Comparison of ENCODE assay signal across 19 cellular contexts in the genomic region with DNA sequence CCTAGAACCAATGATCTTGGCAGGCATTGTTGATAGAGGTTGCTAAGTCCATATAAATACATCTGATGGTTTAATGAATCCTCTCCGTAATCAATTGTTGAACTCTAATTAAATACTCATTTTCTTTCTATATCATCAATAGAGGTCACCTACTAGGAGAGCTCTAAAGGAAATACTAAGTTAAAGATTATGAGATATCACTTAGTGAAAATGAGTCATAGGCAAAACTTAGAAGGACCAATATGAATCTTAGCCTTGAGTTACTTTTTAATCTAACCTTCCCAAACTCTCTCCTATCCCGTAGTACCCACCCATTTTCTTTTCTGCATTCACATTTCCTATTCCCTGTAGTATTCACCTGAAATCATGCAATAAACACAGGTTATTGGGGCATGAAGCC. TPM values are rescaled to one million over a fixed set of nuclear protein-coding genes. Genes with fewer than 3 reads are reported as not detected.
DNase-seq lines count a peak whose midpoint lies in the region; ATAC-seq, FAIRE-seq and TF ChIP-seq lines count a peak whose summit lies in the region.
"Had no signal": no experiment of that assay in that cellular context is flagged by ENCODE, and none has a peak within 500 bp of the region (broad histone marks: within the 10 kb centered on the region; RNA-seq: fewer than 3 reads in every experiment).

No MANE protein-coding gene starts in this region.

- no peak for TF ChIP-seq EP300 in A549 (IDR thresholded peaks at IDR 0.05)

- intact Hi-C loops in vagina (cut with DNase I): no loop called here

- H2AFZ ChIP-seq in GM23338: no peak overlapping the region

- WGBS in A549 (ENCODE audit: missing lambda C conversion rate): 31% methylated on average over 2 of the region's 2 CpGs

- no peaks in the 10 kb centered on the region for H3F3A ChIP-seq in GM23338 (replicated peaks; ENCODE audit: low read depth)

- POLR2A ChIA-PET in A549 (lab: Yijun Ruan, JAX): no interaction called here

- FAIRE-seq in A549 (lab: Jason Lieb, UNC): no peak
- FAIRE-seq: HepG2, HTR-8/SVneo had no signal

- TF ChIP-seq POLR2A in A549 (IDR thresholded peaks at IDR 0.05; ENCODE audit: low read length): no peak
- no peak for TF ChIP-seq POLR2A in vagina (IDR thresholded peaks at IDR 0.05)

- H3K79me2 ChIP-seq in GM23338 (replicated peaks; ENCODE audit: insufficient read depth): no peaks in the 10 kb centered on the region

- H3K4me1 ChIP-seq in A549 (no peaks in the 10 kb centered on the region), GM23338 (ENCODE audit: insufficient read depth) (peaks cover 64% of the 10 kb centered on the region), vagina (no peaks in the 10 kb centered on the region)

- no peaks in the 10 kb centered on the region for H4K20me1 ChIP-seq in GM23338 (replicated peaks; ENCODE audit: insufficient read depth)

- H3K27me3 ChIP-seq in GM23338 (ENCODE audit: insufficient read depth) (peaks cover 72% of the 10 kb centered on the region), vagina (no peaks in the 10 kb centered on the region)

- no peak overlapping the region for H3K4me3 ChIP-seq in A549
- no peak overlapping the region for H3K4me3 ChIP-seq in GM23338
- no peak overlapping the region for H3K4me3 ChIP-seq in vagina

- no peak overlapping the region; the same call in 1 of the 2 replicates for H3K27ac Mint-ChIP-seq in GM23338
- H3K27ac Mint-ChIP-seq: B cell; CD4-positive, alpha-beta T cell had no signal

- ATAC-seq in A549: no peak
- ATAC-seq in GM18870 (IDR thresholded peaks at IDR 0.05; ENCODE audit: unreplicated experiment): peak; percentile 63
- no peak for ATAC-seq in GM23338
- ATAC-seq in HG03432 (IDR thresholded peaks at IDR 0.05; ENCODE audit: unreplicated experiment): peak; percentile 46
- ATAC-seq: HepG2 had no signal

- H3K9me3 Mint-ChIP-seq in GM23338: no peaks in the 10 kb centered on the region
- H3K9me3 Mint-ChIP-seq: CD4-positive, alpha-beta T cell; H9 had no signal

- no peaks in the 10 kb centered on the region for H3K9me2 ChIP-seq in GM23338 (ENCODE audit: insufficient read depth)

- TF ChIP-seq RAD21 in A549 (conservative IDR thresholded peaks at IDR 0.05 in 1 of 2, IDR thresholded peaks at IDR 0.05 in 1 of 2): no peak

- peak overlapping the region; percentile 23; the same call in 1 of the 3 replicates for H3K4me3 Mint-ChIP-seq in GM23338
- H3K4me3 Mint-ChIP-seq: B cell; CD4-positive, alpha-beta T cell; H9 had no signal

- peaks cover 51% of the 10 kb centered on the region for H3K27me3 Mint-ChIP-seq in GM23338 (ENCODE audit: insufficient read depth, low read depth, poor library complexity)

- no peak for DNase-seq in A549 (ENCODE audit: low read depth in 1 of 2, low spot score in 1 of 2)
- DNase-seq in GM23338 (ENCODE audit: low spot score): no peak
- DNase-seq in MV-4-11 (lab: John Stamatoyannopoulos, UW): no peak
- no peak for DNase-seq in SIG-M5 (lab: John Stamatoyannopoulos, UW)
- DNase-seq in ureter (ENCODE audit: low spot score): no peak
- no peak for DNase-seq in vagina (ENCODE audit: extremely low spot score in 2 of 2)
- DNase-seq: C1 segment of cervical spinal cord; Calu3; CD4-positive, alpha-beta T cell; DMS 273 treated with DMSO at 0.1 percent for 48 hours; GF-D8; GOT3; H9 had no signal

- CTCF ChIA-PET in A549 (lab: Yijun Ruan, JAX): interaction anchor here (0.6 kb wide), 1 partner anchor 201 kb away, joined by 3 read pairs; no protein-coding TSS in a partner anchor

- no peak for TF ChIP-seq CTCF in A549 (IDR thresholded peaks at IDR 0.05)
- no peak for TF ChIP-seq CTCF in GM23338 (conservative IDR thresholded peaks at IDR 0.05; ENCODE audit: low read depth in 2 of 2)
- TF ChIP-seq CTCF in vagina (IDR thresholded peaks at IDR 0.05): no peak

- H3K36me3 ChIP-seq in GM23338 (ENCODE audit: insufficient read depth): no peaks in the 10 kb centered on the region
- no peaks in the 10 kb centered on the region for H3K36me3 ChIP-seq in vagina

- no peaks in the 10 kb centered on the region for H3K36me3 Mint-ChIP-seq in GM23338 (ENCODE audit: low read depth)

- H3K4me2 ChIP-seq in A549 (no peak overlapping the region), GM23338 (peak overlapping the region; percentile 88; the same call in 1 of the 2 replicates)
- H3K4me2 ChIP-seq: KMS-11 had no signal

- no peak overlapping the region for H3K27ac ChIP-seq in A549
- no peak overlapping the region for H3K27ac ChIP-seq in GM23338 (ENCODE audit: low read depth)
- H3K27ac ChIP-seq in vagina: no peak overlapping the region
- H3K27ac ChIP-seq: KMS-11 had no signal

- H3K9me3 ChIP-seq in A549: no peaks in the 10 kb centered on the region
- H3K9me3 ChIP-seq in vagina: no peaks in the 10 kb centered on the region

- peaks cover 73% of the 10 kb centered on the region for H3K4me1 Mint-ChIP-seq in GM23338

TF ChIP-seq in A549, 52 proteins besides CTCF, POLR2A, EP300 and RAD21:
- TF ChIP-seq, protein P1, sequence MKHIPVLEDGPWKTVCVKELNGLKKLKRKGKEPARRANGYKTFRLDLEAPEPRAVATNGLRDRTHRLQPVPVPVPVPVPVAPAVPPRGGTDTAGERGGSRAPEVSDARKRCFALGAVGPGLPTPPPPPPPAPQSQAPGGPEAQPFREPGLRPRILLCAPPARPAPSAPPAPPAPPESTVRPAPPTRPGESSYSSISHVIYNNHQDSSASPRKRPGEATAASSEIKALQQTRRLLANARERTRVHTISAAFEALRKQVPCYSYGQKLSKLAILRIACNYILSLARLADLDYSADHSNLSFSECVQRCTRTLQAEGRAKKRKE (CRISPR knock-in tag; IDR thresholded peaks at IDR 0.05; ENCODE audit: low read depth): no peak
- TF ChIP-seq EHMT2 (IDR thresholded peaks at IDR 0.05; ENCODE audit: low read depth) (no peak), FOSL2 (IDR thresholded peaks at IDR 0.05) (no peak), FOSL2 (CRISPR knock-in tag; IDR thresholded peaks at IDR 0.05) (0 out of 2 replicates have a peak, but pooled peaks have one; percentile 6), KDM1A (IDR thresholded peaks at IDR 0.05; ENCODE audit: low read depth) (no peak)
TF ChIP-seq in A549: peak in this region for 1.

TF ChIP-seq in GM23338, 12 proteins besides CTCF, POLR2A, EP300 and RAD21:
- TF ChIP-seq POLR2AphosphoS5 (IDR thresholded peaks at IDR 0.05; ENCODE audit: low read depth): no peak
- TF ChIP-seq ZNF331 (CRISPR knock-in tag; IDR thresholded peaks at IDR 0.05; ENCODE audit: low read depth): no peak
- TF ChIP-seq, protein P2, sequence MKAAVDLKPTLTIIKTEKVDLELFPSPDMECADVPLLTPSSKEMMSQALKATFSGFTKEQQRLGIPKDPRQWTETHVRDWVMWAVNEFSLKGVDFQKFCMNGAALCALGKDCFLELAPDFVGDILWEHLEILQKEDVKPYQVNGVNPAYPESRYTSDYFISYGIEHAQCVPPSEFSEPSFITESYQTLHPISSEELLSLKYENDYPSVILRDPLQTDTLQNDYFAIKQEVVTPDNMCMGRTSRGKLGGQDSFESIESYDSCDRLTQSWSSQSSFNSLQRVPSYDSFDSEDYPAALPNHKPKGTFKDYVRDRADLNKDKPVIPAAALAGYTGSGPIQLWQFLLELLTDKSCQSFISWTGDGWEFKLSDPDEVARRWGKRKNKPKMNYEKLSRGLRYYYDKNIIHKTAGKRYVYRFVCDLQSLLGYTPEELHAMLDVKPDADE (IDR thresholded peaks at IDR 0.05): no peak
- TF ChIP-seq EZH2phosphoT487 (IDR thresholded peaks at IDR 0.05; ENCODE audit: unreplicated experiment): no peak
- TF ChIP-seq NANOG (IDR thresholded peaks at IDR 0.05; ENCODE audit: borderline replicate concordance): no peak
TF ChIP-seq in GM23338: peak in this region for 0.

RNA-seq across cellular contexts. Expression of a gene that starts 50.2 kb away (rescaled TPM):
- polyA plus RNA-seq in A549 (2011; rRNA removed) (24.3 and 33.1 TPM in 2 replicates), A549 (2017; fragmentation: RNase III; extraction: RNeasy Plus Mini Kit Qiagen cat#74134 plus additional on column Dnase treatment) (16.5 to 17.4 TPM (median 17.0 TPM) in 3 replicates), GM23338 (2016; fragmentation: Nextera tagmentation; extraction: Ambion mirVana) (44.4 and 49.7 TPM in 2 replicates)
- polyA plus RNA-seq in A549 (2012; cell fraction: cytosol; rRNA removed): 10.0 and 10.7 TPM in 2 replicates
- polyA plus RNA-seq in A549 (2012; cell fraction: nucleus; rRNA removed): 6.1 and 7.5 TPM in 2 replicates
- 10.9 and 13.0 TPM in 2 replicates for polyA minus RNA-seq in A549 (2011; rRNA and poly(A)+ RNA removed)
- 24.4 TPM in 2 replicates for total RNA-seq in GM23338 (2014; rRNA removed; shearing (Covaris generic))
- total RNA-seq in ureter (24.9 TPM), vagina (8.3 TPM)

Comparison
In these comparisons a context has a peak if more than half of its experiments do, and no peak if none do; other contexts are left out.
1. ATAC-seq: peak in GM18870 (single experiment) and HG03432 (single experiment); none in A549 (0 of 2) and GM23338 (single experiment).